Comparison of ENCODE assay signal across 10 cellular contexts in genomic region chr17:4832829-4833177, GRCh38. TPM values are rescaled to one million over a fixed set of nuclear protein-coding genes. Genes with fewer than 3 reads are reported as not detected.
A peak's percentile ranks its signal among the peaks of the same experiment; 100 is the strongest.
DNase-seq lines count a peak whose midpoint lies in the region; ATAC-seq, FAIRE-seq and TF ChIP-seq lines count a peak whose summit lies in the region.
"Not testable (repeated sequence)": the region's sequence is repeated elsewhere in the genome, so short reads cannot be mapped to it uniquely, and the experiment has no call there.
"Had no signal": no experiment of that assay in that cellular context is flagged by ENCODE, and none has a peak within 500 bp of the region (broad histone marks: within the 10 kb centered on the region; RNA-seq: fewer than 3 reads in every experiment).

No MANE protein-coding gene starts in this region.

- WGBS in GM23248 (ENCODE audit: low coverage in 1 of 2, low lambda C conversion rate in 2 of 2, missing lambda C conversion rate in 2 of 2), 2 experiments: 0 to 2% methylated on average over 9 to 11 of the region's 17 CpGs

- H4K20me1 ChIP-seq in GM23248 (ENCODE audit: insufficient read depth): peaks cover 11% of the 10 kb centered on the region

- not testable (repeated sequence) for H3K27me3 Mint-ChIP-seq in nephron progenitor cell (ENCODE audit: low read depth, poor library complexity)

- H3K4me1 Mint-ChIP-seq in nephron progenitor cell: peaks cover 36% of the 10 kb centered on the region

- peak overlapping the region; percentile 66 for H3K4me2 ChIP-seq in GM23248 (ENCODE audit: unreplicated experiment)

- not testable (repeated sequence) for H3K9me3 ChIP-seq in ES-I3 (ENCODE audit: control insufficient read depth, insufficient read depth, low read length); GM23248 (ENCODE audit: low read depth); right atrium auricular region; thoracic aorta

- H3K27ac ChIP-seq in GM23248 (peak overlapping the region; percentile 51), right atrium auricular region (peak overlapping the region; percentile 88 to 94), thoracic aorta (peak overlapping the region in 1 of 2 donors; percentile 77)

- in situ Hi-C loops in GM23248 (cut with MboI): not testable (repeated sequence)

- H3K36me3 Mint-ChIP-seq in nephron progenitor cell (ENCODE audit: low read depth): not testable (repeated sequence)

- H3K4me3 Mint-ChIP-seq in nephron progenitor cell: peak overlapping the region; percentile 88

- H3K36me3 ChIP-seq in ES-I3 (ENCODE audit: insufficient read depth, low read length); GM23248 (ENCODE audit: low read depth); bronchial epithelial cell (ENCODE audit: control insufficient read depth, insufficient read depth, low read length); right atrium auricular region; thoracic aorta: not testable (repeated sequence)

- peak overlapping the region; percentile 67 for H2AFZ ChIP-seq in GM23248

- not testable (repeated sequence) for H3F3A ChIP-seq in GM23248 (ENCODE audit: insufficient read depth)

- peaks cover 46% of the 10 kb centered on the region for H3K79me2 ChIP-seq in GM23248 (ENCODE audit: insufficient read depth)

- H3K9me3 Mint-ChIP-seq in nephron progenitor cell: not testable (repeated sequence)

- not testable (repeated sequence) for H3K9me2 ChIP-seq in GM23248 (ENCODE audit: insufficient read depth)

- FAIRE-seq in bronchial epithelial cell (lab: Jason Lieb, UNC): not testable (repeated sequence)

- TF ChIP-seq CTCF in WI38 (IDR thresholded peaks at IDR 0.05; ENCODE audit: low read depth, low read length); bronchial epithelial cell (IDR thresholded peaks at IDR 0.05; ENCODE audit: insufficient read depth, low read length, severe bottlenecking); right atrium auricular region (IDR thresholded peaks at IDR 0.05); nephron progenitor cell (IDR thresholded peaks at IDR 0.05); thoracic aorta (IDR thresholded peaks at IDR 0.05): not testable (repeated sequence)

- H3K4me1 ChIP-seq in ES-I3 (ENCODE audit: insufficient read depth, low read length): peaks cover 12% of the 10 kb centered on the region
- not testable (repeated sequence) for H3K4me1 ChIP-seq in GM23248 (ENCODE audit: insufficient read depth)
- H3K4me1 ChIP-seq in right atrium auricular region: peaks cover 0 to 42% of the 10 kb centered on the region in 2 donors
- peaks cover 9 to 17% of the 10 kb centered on the region in 2 donors for H3K4me1 ChIP-seq in thoracic aorta (ENCODE audit: control insufficient read depth in 1 of 2, low read depth in 2 of 2)

- H3K4me3 ChIP-seq in GM23248: peak overlapping the region; percentile 78
- peak overlapping the region; percentile 84 for H3K4me3 ChIP-seq in WI38 (ENCODE audit: low read depth, low read length)
- H3K4me3 ChIP-seq in bronchial epithelial cell (ENCODE audit: low read depth, low read length): peak overlapping the region; percentile 99
- peak overlapping the region; percentile 76 to 99 for H3K4me3 ChIP-seq in right atrium auricular region
- peak overlapping the region; percentile 90 for H3K4me3 ChIP-seq in thoracic aorta

- not testable (repeated sequence) for H3K27me3 ChIP-seq in GM23248 (replicated peaks; ENCODE audit: insufficient read depth); bronchial epithelial cell (ENCODE audit: control insufficient read depth, insufficient read depth, low read length); right atrium auricular region; thoracic aorta (replicated peaks; ENCODE audit: insufficient read depth)

- DNase-seq in GM23248; bronchial epithelial cell (ENCODE audit: low read depth); right atrium auricular region (ENCODE audit: low spot score); nephron progenitor cell; thoracic aorta (ENCODE audit: low spot score): not testable (repeated sequence)

- peak overlapping the region; percentile 80 for H3K9ac ChIP-seq in ES-I3 (ENCODE audit: low read depth, low read length)
- peak overlapping the region; percentile 81 for H3K9ac ChIP-seq in GM23248

- ATAC-seq in HG03460 (IDR thresholded peaks at IDR 0.05; ENCODE audit: unreplicated experiment): peak; percentile 8
- ATAC-seq in thoracic aorta (ENCODE audit: insufficient number of reproducible peaks, low FRiP score, low read depth): not testable (repeated sequence)

- H3K27ac Mint-ChIP-seq in nephron progenitor cell: peak overlapping the region; percentile 93

RNA-seq across cellular contexts. Expression of gene MINK1, which starts 0.3 kb away (rescaled TPM):
- 31.5 and 34.5 TPM in 2 replicates for total RNA-seq in GM23248 (2014; rRNA removed; shearing (Covaris generic))
- polyA plus RNA-seq in GM23248 (2016; fragmentation: Nextera tagmentation; extraction: Ambion mirVana): 21.0 and 24.2 TPM in 2 replicates
- total RNA-seq in bronchial epithelial cell (58.4 and 91.7 TPM in 2 replicates), right atrium auricular region (10 to 100 TPM; 20.9 to 22.2 TPM), thoracic aorta (10 to 100 TPM; 44.0 to 45.0 TPM)

RNA-seq across cellular contexts. Expression of gene PLD2, which starts 25.9 kb away (rescaled TPM):
- 20.9 and 22.0 TPM in 2 replicates for total RNA-seq in GM23248 (2014; rRNA removed; shearing (Covaris generic))
- polyA plus RNA-seq in GM23248 (2016; fragmentation: Nextera tagmentation; extraction: Ambion mirVana): 11.9 and 12.3 TPM in 2 replicates
- 20.0 and 41.6 TPM in 2 replicates for total RNA-seq in bronchial epithelial cell
- 1 to 10 TPM; 5.5 to 6.7 TPM for total RNA-seq in right atrium auricular region
- 10 to 100 TPM; 38.3 to 75.3 TPM for total RNA-seq in thoracic aorta

RNA-seq across cellular contexts. Expression of gene PSMB6, which starts 36.8 kb away (rescaled TPM):
- total RNA-seq in GM23248 (2014; rRNA removed; shearing (Covaris generic)): 92.1 and 148 TPM in 2 replicates
- 308 and 315 TPM in 2 replicates for polyA plus RNA-seq in GM23248 (2016; fragmentation: Nextera tagmentation; extraction: Ambion mirVana)
- 144 and 157 TPM in 2 replicates for total RNA-seq in bronchial epithelial cell
- total RNA-seq in right atrium auricular region: 100 to 1,000 TPM; 153 to 201 TPM
- 100 to 1,000 TPM in 1 of 2 donors, 10 to 100 TPM in 1; 70.0 to 160 TPM for total RNA-seq in thoracic aorta

RNA-seq across cellular contexts. Expression of gene GLTPD2, which starts 44.0 kb away (rescaled TPM):
- 2.2 TPM in 1 of 2 replicates, not detected in the other for total RNA-seq in GM23248 (2014; rRNA removed; shearing (Covaris generic))
- 0.50 and 0.61 TPM in 2 replicates for polyA plus RNA-seq in GM23248 (2016; fragmentation: Nextera tagmentation; extraction: Ambion mirVana)
- total RNA-seq in bronchial epithelial cell: not detected in 2 replicates
- total RNA-seq in right atrium auricular region: not detected
- total RNA-seq in thoracic aorta: not detected
- total RNA-seq: cardiac septum, HT-29 had no signal
